19 cellular contexts compared by ENCODE assay signal in genomic region chr18:8142131-8142711, GRCh38.
A peak's percentile ranks its signal among the peaks of the same experiment; 100 is the strongest.
DNase-seq lines count a peak whose midpoint lies in the region; ATAC-seq and TF ChIP-seq lines count a peak whose summit lies in the region.
"Had no signal": no experiment of that assay in that cellular context is flagged by ENCODE, and none has a peak within 500 bp of the region (broad histone marks: within the 10 kb centered on the region; RNA-seq: fewer than 3 reads in every experiment).

No MANE protein-coding gene starts in this region.

- H3K27me3 Mint-ChIP-seq in naive thymus-derived CD4-positive, alpha-beta T cell, result no peaks in the 10 kb centered on the region
- H3K27me3 Mint-ChIP-seq in activated CD4-positive, alpha-beta memory T cell treated with anti-CD3 and anti-CD28 coated beads, Interleukin-2, amount 10 ng/mL, durations not matched to agents 7 days and 5 days, result no peaks in the 10 kb centered on the region
- no peaks in the 10 kb centered on the region for H3K27me3 Mint-ChIP-seq in stimulated activated naive CD8-positive, alpha-beta T cell treated with anti-CD3 and anti-CD28 coated beads, Interleukin-15, amount 100 ng/mL, for 72 hours
- H3K27me3 Mint-ChIP-seq: naive B cell had no signal

- no peak overlapping the region for H3K4me3 Mint-ChIP-seq in naive thymus-derived CD4-positive, alpha-beta T cell
- no peak overlapping the region for H3K4me3 Mint-ChIP-seq in activated CD4-positive, alpha-beta memory T cell treated with anti-CD3 and anti-CD28 coated beads, Interleukin-2, amount 10 ng/mL, durations not matched to agents 7 days and 5 days
- H3K4me3 Mint-ChIP-seq in stimulated activated naive CD8-positive, alpha-beta T cell treated with anti-CD3 and anti-CD28 coated beads, Interleukin-15, amount 100 ng/mL, for 72 hours, result no peak overlapping the region
- H3K4me3 Mint-ChIP-seq: CD8-positive, alpha-beta memory T cell; naive B cell had no signal

- H3K9me3 Mint-ChIP-seq in naive thymus-derived CD4-positive, alpha-beta T cell, result peaks cover 1 to 16% (median 7%) of the 10 kb centered on the region in 11 donors
- peaks cover 18% of the 10 kb centered on the region for H3K9me3 Mint-ChIP-seq in activated CD4-positive, alpha-beta memory T cell treated with anti-CD3 and anti-CD28 coated beads, Interleukin-2, amount 10 ng/mL, durations not matched to agents 7 days and 5 days
- H3K9me3 Mint-ChIP-seq in stimulated activated naive CD8-positive, alpha-beta T cell treated with anti-CD3 and anti-CD28 coated beads, Interleukin-15, amount 100 ng/mL, for 72 hours, result peaks cover 0 to 36% of the 10 kb centered on the region in 2 donors

- H3K18ac ChIP-seq in IMR-90 (ENCODE audit: low read depth, low read length) (peak overlapping the region; percentile 63; the same call in 1 of the 2 replicates), mesendoderm (ENCODE audit: low read length) (no peak overlapping the region)

- peak overlapping the region; percentile 51; the same call in 1 of the 2 replicates for H2BK20ac ChIP-seq in IMR-90 (ENCODE audit: low read depth, low read length)

- H4K20me1 ChIP-seq in IMR-90 (ENCODE audit: insufficient read depth, low read length), result no peaks in the 10 kb centered on the region

- in situ Hi-C loops in IMR-90 (cut with MboI; ENCODE audit: low sequenced_read_pairs), result no loop called here

- TF ChIP-seq RAD21 in IMR-90 (IDR thresholded peaks at IDR 0.05; ENCODE audit: low read length), result no peak

- BruUV-seq in IMR-90 (replicated peaks; lab: Mats Ljungman, UMichigan), result no TSS peak

- H4K5ac ChIP-seq in IMR-90 (ENCODE audit: low read depth, low read length), result no peak overlapping the region
- H4K5ac ChIP-seq in mesendoderm (ENCODE audit: low read length), result no peak overlapping the region

- H2AFZ ChIP-seq in ACC112 (ENCODE audit: low read length, unreplicated experiment) (no peak overlapping the region), IMR-90 (replicated peaks; ENCODE audit: low read length, poor library complexity) (no peak overlapping the region)

- H3K79me1 ChIP-seq in IMR-90 (ENCODE audit: low read depth in 1 of 2, low read length in 2 of 2) (no peaks in the 10 kb centered on the region; a peak in 1 of 4 replicates), mesendoderm (ENCODE audit: low read length) (no peaks in the 10 kb centered on the region)

- WGBS in IMR-90 (ENCODE audit: extremely low coverage in 2 of 2, insufficient read length in 1 of 2), 2 experiments, result 60% methylated on average over 1 of the region's 8 CpGs; no CpG with 5 or more reads in 1 of the 2 experiments
- no CpG with 5 or more reads among the region's 8 CpGs for WGBS in mesendoderm (ENCODE audit: extremely low coverage, insufficient coverage, low lambda C conversion rate)

- H3K79me2 ChIP-seq in ACC112 (ENCODE audit: control insufficient read depth, insufficient read depth, low read length, unreplicated experiment) (no peaks in the 10 kb centered on the region), mesendoderm (ENCODE audit: control insufficient read depth, insufficient read depth, low read length) (no peaks in the 10 kb centered on the region)

- intact Hi-C loops in IMR-90 (cut with micrococcal nuclease), result no loop called here
- intact Hi-C loops in naive thymus-derived CD4-positive, alpha-beta T cell (cut with micrococcal nuclease), result no loop called here

- no peak for TF ChIP-seq POLR2A in IMR-90 (IDR thresholded peaks at IDR 0.05; ENCODE audit: low read depth, low read length)

- H2BK5ac ChIP-seq in IMR-90 (ENCODE audit: low read depth, low read length, poor library complexity, severe bottlenecking) (peak overlapping the region; percentile 40), mesendoderm (ENCODE audit: low read length) (no peak overlapping the region)

- no peak for TF ChIP-seq CTCF in IMR-90 (conservative IDR thresholded peaks at IDR 0.05; ENCODE audit: low read depth, low read length)

- H3K4me1 ChIP-seq in ACC112 (ENCODE audit: control insufficient read depth, insufficient read depth, low read length, unreplicated experiment), result peaks cover 40% of the 10 kb centered on the region
- H3K4me1 ChIP-seq in IMR-90 (ENCODE audit: control insufficient read depth, insufficient read depth, low read length), result peaks cover 4% of the 10 kb centered on the region
- no peaks in the 10 kb centered on the region for H3K4me1 ChIP-seq in mesendoderm (ENCODE audit: control insufficient read depth, low read depth, low read length)
- H3K4me1 ChIP-seq in naive thymus-derived CD4-positive, alpha-beta T cell (ENCODE audit: control insufficient read depth in 2 of 2, insufficient read depth in 2 of 2, low read length in 2 of 2), result no peaks in the 10 kb centered on the region
- H3K4me1 ChIP-seq: prostate gland had no signal

- peak overlapping the region; percentile 56; the same call in 1 of the 2 replicates for H3K23ac ChIP-seq in IMR-90 (ENCODE audit: low read depth, low read length)
- H3K23ac ChIP-seq in mesendoderm (ENCODE audit: low read length), result no peak overlapping the region

- H4K8ac ChIP-seq in IMR-90 (ENCODE audit: low read depth in 2 of 2, low read length in 2 of 2) (peak overlapping the region in 1 of 2 experiments; percentile 68; a peak in 1 of 4 replicates), mesendoderm (ENCODE audit: low read depth, low read length) (no peak overlapping the region)

- H3K27me3 ChIP-seq in ACC112 (ENCODE audit: insufficient read depth, low read length) (no peaks in the 10 kb centered on the region), IMR-90 (ENCODE audit: control insufficient read depth, insufficient read depth, low read length) (no peaks in the 10 kb centered on the region), mesendoderm (ENCODE audit: insufficient read depth, low read length, poor library complexity) (no peaks in the 10 kb centered on the region)
- H3K27me3 ChIP-seq in naive thymus-derived CD4-positive, alpha-beta T cell (ENCODE audit: control insufficient read depth in 2 of 2, insufficient read depth in 2 of 2, low read length in 2 of 2), result no peaks in the 10 kb centered on the region
- H3K27me3 ChIP-seq: stomach, vagina had no signal

- H3K27ac ChIP-seq in ACC112 (ENCODE audit: low read depth, low read length) (peak overlapping the region; percentile 98), IMR-90 (ENCODE audit: insufficient read depth, low read length) (no peak overlapping the region), mesendoderm (ENCODE audit: low read depth, low read length) (no peak overlapping the region)
- H3K27ac ChIP-seq in naive thymus-derived CD4-positive, alpha-beta T cell (ENCODE audit: low read depth, low read length), result no peak overlapping the region
- H3K27ac ChIP-seq: HL-60, prostate gland, stomach had no signal

- H3K56ac ChIP-seq in IMR-90 (ENCODE audit: extremely low read depth, insufficient read depth, low read length), result no peak overlapping the region
- no peak overlapping the region for H3K56ac ChIP-seq in mesendoderm (ENCODE audit: low read length)

- no peaks in the 10 kb centered on the region for H3K9me3 ChIP-seq in IMR-90 (ENCODE audit: control insufficient read depth, insufficient read depth, low read length)
- no peaks in the 10 kb centered on the region for H3K9me3 ChIP-seq in naive thymus-derived CD4-positive, alpha-beta T cell (ENCODE audit: control insufficient read depth in 2 of 3, low read length in 3 of 3)
- H3K9me3 ChIP-seq: prostate gland, vagina had no signal

- no peak for ATAC-seq in IMR-90 (ENCODE audit: low read depth)
- no peak for ATAC-seq in HG03469 (IDR thresholded peaks at IDR 0.05; ENCODE audit: unreplicated experiment)
- ATAC-seq in naive thymus-derived CD4-positive, alpha-beta T cell, result no peak
- no peak for ATAC-seq in stimulated activated naive CD8-positive, alpha-beta T cell treated with anti-CD3 and anti-CD28 coated beads, Interleukin-15, amount 100 ng/mL, for 72 hours

- H3K4me1 Mint-ChIP-seq in naive thymus-derived CD4-positive, alpha-beta T cell, result peaks cover 0 to 1% (median 0%) of the 10 kb centered on the region in 7 donors
- H3K4me1 Mint-ChIP-seq in activated CD4-positive, alpha-beta memory T cell treated with anti-CD3 and anti-CD28 coated beads, Interleukin-2, amount 10 ng/mL, durations not matched to agents 7 days and 5 days, result no peaks in the 10 kb centered on the region
- H3K4me1 Mint-ChIP-seq in stimulated activated naive CD8-positive, alpha-beta T cell treated with anti-CD3 and anti-CD28 coated beads, Interleukin-15, amount 100 ng/mL, for 72 hours, result peaks cover 2% of the 10 kb centered on the region
- H3K4me1 Mint-ChIP-seq: CD8-positive, alpha-beta memory T cell; naive B cell had no signal

- H4K91ac ChIP-seq in IMR-90 (ENCODE audit: insufficient read depth, low read depth, low read length), result peak overlapping the region; percentile 48; the same call in 1 of the 2 replicates

- H3K27ac Mint-ChIP-seq in naive thymus-derived CD4-positive, alpha-beta T cell, result no peak overlapping the region
- no peak overlapping the region for H3K27ac Mint-ChIP-seq in activated CD4-positive, alpha-beta memory T cell treated with anti-CD3 and anti-CD28 coated beads, Interleukin-2, amount 10 ng/mL, durations not matched to agents 7 days and 5 days
- no peak overlapping the region for H3K27ac Mint-ChIP-seq in stimulated activated naive CD8-positive, alpha-beta T cell treated with anti-CD3 and anti-CD28 coated beads, Interleukin-15, amount 100 ng/mL, for 72 hours
- H3K27ac Mint-ChIP-seq: CD8-positive, alpha-beta memory T cell; naive B cell had no signal

- H3K4me3 ChIP-seq in ACC112 (ENCODE audit: low read depth, low read length) (no peak overlapping the region), IMR-90 (ENCODE audit: insufficient read depth, low read depth, low read length) (no peak overlapping the region), mesendoderm (ENCODE audit: low read length) (no peak overlapping the region)
- no peak overlapping the region for H3K4me3 ChIP-seq in naive thymus-derived CD4-positive, alpha-beta T cell (ENCODE audit: low read length)
- H3K4me3 ChIP-seq: prostate gland, stomach, vagina had no signal

- peaks cover 0 to 41% (median 11%) of the 10 kb centered on the region in 5 donors for H3K36me3 Mint-ChIP-seq in naive thymus-derived CD4-positive, alpha-beta T cell
- no peaks in the 10 kb centered on the region for H3K36me3 Mint-ChIP-seq in activated CD4-positive, alpha-beta memory T cell treated with anti-CD3 and anti-CD28 coated beads, Interleukin-2, amount 10 ng/mL, durations not matched to agents 7 days and 5 days (ENCODE audit: low read depth)
- H3K36me3 Mint-ChIP-seq: naive B cell had no signal

- H3K9ac ChIP-seq in IMR-90 (ENCODE audit: low read depth, low read length) (no peak overlapping the region), mesendoderm (ENCODE audit: low read length) (no peak overlapping the region)

- H3K4me2 ChIP-seq in IMR-90 (ENCODE audit: low read depth, low read length), result no peak overlapping the region
- no peak overlapping the region for H3K4me2 ChIP-seq in mesendoderm (ENCODE audit: low read length)

- dilution Hi-C loops in IMR-90 (cut with HindIII; ENCODE audit: low sequenced_read_pairs, unreplicated experiment), result no loop called here

- no peak overlapping the region for H2AK9ac ChIP-seq in IMR-90 (replicated peaks; ENCODE audit: low read depth, low read length, poor library complexity)

- CTCF ChIA-PET in IMR-90 (lab: Yijun Ruan, JAX), result interaction anchor here (0.5 kb wide), 1 partner anchor 239 kb away, joined by 5 read pairs; no protein-coding TSS in a partner anchor
- CTCF ChIA-PET in naive thymus-derived CD4-positive, alpha-beta T cell (lab: Charles Lee), result no interaction called here
- CTCF ChIA-PET in activated CD4-positive, alpha-beta memory T cell treated with anti-CD3 and anti-CD28 coated beads, Interleukin-2, amount 10 ng/mL, durations not matched to agents 7 days and 5 days (lab: Charles Lee), result no interaction called here

- H3K4ac ChIP-seq in IMR-90 (ENCODE audit: low read depth, low read length), result peak overlapping the region; percentile 60; the same call in 1 of the 2 replicates
- no peak overlapping the region for H3K4ac ChIP-seq in mesendoderm (ENCODE audit: low read depth, low read length)

- H3K9me1 ChIP-seq in IMR-90 (ENCODE audit: insufficient read depth, low read length), result 0 out of 2 replicates have a peak, but pooled peaks cover 6% of the 10 kb centered on the region

- H3K36me3 ChIP-seq in ACC112 (ENCODE audit: insufficient read depth, low read length) (0 out of 2 replicates have a peak, but pooled peaks cover 9% of the 10 kb centered on the region), IMR-90 (ENCODE audit: control insufficient read depth, insufficient read depth, low read length) (peaks cover 4% of the 10 kb centered on the region; the same call in 1 of the 2 replicates), mesendoderm (ENCODE audit: control insufficient read depth, insufficient read depth, low read length) (no peaks in the 10 kb centered on the region)
- no peaks in the 10 kb centered on the region for H3K36me3 ChIP-seq in naive thymus-derived CD4-positive, alpha-beta T cell (ENCODE audit: control insufficient read depth in 2 of 3, insufficient read depth in 3 of 3, low read length in 3 of 3)
- H3K36me3 ChIP-seq: prostate gland, vagina had no signal

- DNase-seq in IMR-90 (peak; percentile 72), dermis blood vessel endothelial cell (peak; percentile 85), mesendoderm (peak; percentile 43)
- no peak for DNase-seq in naive thymus-derived CD4-positive, alpha-beta T cell
- DNase-seq in activated CD4-positive, alpha-beta memory T cell treated with anti-CD3 and anti-CD28 coated beads, Interleukin-2, amount 10 ng/mL, durations not matched to agents 7 days and 5 days, result no peak
- no peak for DNase-seq in stimulated activated naive CD8-positive, alpha-beta T cell treated with anti-CD3 and anti-CD28 coated beads, Interleukin-15, amount 100 ng/mL, for 72 hours
- DNase-seq: activated gamma-delta T cell treated with Interleukin-2 at 50 U/mL for 16 hours; CD8-positive, alpha-beta memory T cell; DND-41; KG1; naive B cell; NCI-H1105 treated with DMSO at 0.1 percent for 48 hours; NCI-H2171 treated with DMSO at 0.1 percent for 48 hours; stomach had no signal

- POLR2A ChIA-PET in IMR-90 (lab: Charles Lee; ENCODE audit: unreplicated experiment), result no interaction called here
- POLR2A ChIA-PET in naive thymus-derived CD4-positive, alpha-beta T cell (lab: Charles Lee), result no interaction called here
- POLR2A ChIA-PET in activated CD4-positive, alpha-beta memory T cell treated with anti-CD3 and anti-CD28 coated beads, Interleukin-2, amount 10 ng/mL, durations not matched to agents 7 days and 5 days (lab: Charles Lee), result no interaction called here

- peak overlapping the region; percentile 58; the same call in 1 of the 2 replicates for H2BK120ac ChIP-seq in IMR-90 (ENCODE audit: low read depth, low read length)
- H2BK120ac ChIP-seq in mesendoderm (ENCODE audit: low read depth, low read length), result no peak overlapping the region

- peak overlapping the region; percentile 84 for H3K14ac ChIP-seq in IMR-90 (replicated peaks; ENCODE audit: low read depth, low read length)

- H2AK5ac ChIP-seq in IMR-90 (ENCODE audit: low read depth, low read length) (no peak overlapping the region), mesendoderm (ENCODE audit: low read length) (no peak overlapping the region)

- H2BK15ac ChIP-seq in IMR-90 (ENCODE audit: low read depth, low read length), result no peak overlapping the region; the same call in 2 of the 3 replicates
- no peak overlapping the region for H2BK15ac ChIP-seq in mesendoderm (replicated peaks; ENCODE audit: low read depth)

Comparison
In these comparisons a context has a peak if more than half of its experiments do, and no peak if none do; other contexts are left out.
1. DNase-seq: peak in IMR-90 (single experiment), dermis blood vessel endothelial cell (single experiment) and mesendoderm (single experiment); none in naive thymus-derived CD4-positive, alpha-beta T cell (0 of 9), activated CD4-positive, alpha-beta memory T cell treated with anti-CD3 and anti-CD28 coated beads, Interleukin-2, amount 10 ng/mL, durations not matched to agents 7 days and 5 days (single experiment) and stimulated activated naive CD8-positive, alpha-beta T cell treated with anti-CD3 and anti-CD28 coated beads, Interleukin-15, amount 100 ng/mL, for 72 hours (0 of 2).